1 cellular context compared by ENCODE assay signal in the genomic region with DNA sequence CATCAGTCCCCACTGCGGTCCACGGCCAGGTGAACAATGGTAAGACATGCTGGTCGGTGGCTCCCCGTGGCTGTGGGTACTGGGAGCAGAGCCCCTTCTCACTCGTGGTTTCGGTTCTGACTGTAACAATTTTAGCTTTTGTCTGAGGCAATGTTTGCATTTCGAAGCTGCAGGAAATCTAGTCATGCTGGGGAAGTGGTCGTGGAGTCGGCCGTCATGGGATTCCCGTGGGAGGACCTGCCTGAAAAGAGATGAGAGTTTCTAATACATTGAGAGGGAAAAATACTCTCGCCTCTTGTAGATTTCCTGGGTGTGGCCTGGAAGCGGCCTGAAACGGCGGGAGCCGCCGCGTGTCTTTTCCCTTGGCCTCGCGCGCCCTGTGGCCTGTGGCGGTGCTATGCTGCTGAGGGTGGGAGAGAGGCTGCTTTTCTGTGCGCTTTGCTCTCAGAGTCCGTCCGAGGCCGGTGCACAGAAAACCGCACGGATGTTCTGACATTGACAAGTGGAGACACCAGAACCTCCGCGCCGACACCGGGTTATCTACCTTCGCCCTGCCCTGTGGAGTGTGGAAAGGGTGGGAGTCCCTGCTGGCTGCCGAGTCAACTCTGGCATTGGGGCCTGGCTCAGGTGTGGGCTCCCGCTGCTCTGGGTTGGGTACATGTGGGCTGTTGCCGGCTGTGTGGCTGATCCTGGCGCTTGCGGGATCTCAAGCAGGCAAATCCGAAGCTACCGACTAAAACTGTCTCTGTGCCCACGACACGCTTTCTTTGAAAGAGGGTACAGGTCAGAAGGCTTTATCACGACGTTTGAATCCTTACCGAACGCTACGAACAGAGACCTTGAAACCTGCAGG.
TF ChIP-seq lines count a peak whose summit lies in the region.

No MANE protein-coding gene starts in this region.

TF ChIP-seq in H1, 55 proteins besides CTCF, POLR2A, EP300 and RAD21:
- TF ChIP-seq JUND (IDR thresholded peaks at IDR 0.05; ENCODE audit: low read length), result no peak
- TF ChIP-seq, protein P1, sequence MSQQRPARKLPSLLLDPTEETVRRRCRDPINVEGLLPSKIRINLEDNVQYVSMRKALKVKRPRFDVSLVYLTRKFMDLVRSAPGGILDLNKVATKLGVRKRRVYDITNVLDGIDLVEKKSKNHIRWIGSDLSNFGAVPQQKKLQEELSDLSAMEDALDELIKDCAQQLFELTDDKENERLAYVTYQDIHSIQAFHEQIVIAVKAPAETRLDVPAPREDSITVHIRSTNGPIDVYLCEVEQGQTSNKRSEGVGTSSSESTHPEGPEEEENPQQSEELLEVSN (IDR thresholded peaks at IDR 0.05), result 0 out of 2 replicates have a peak, but pooled peaks have one; percentile 39
- TF ChIP-seq POU5F1 (IDR thresholded peaks at IDR 0.05; ENCODE audit: low read depth, low read length), result no peak
- TF ChIP-seq, protein P2, sequence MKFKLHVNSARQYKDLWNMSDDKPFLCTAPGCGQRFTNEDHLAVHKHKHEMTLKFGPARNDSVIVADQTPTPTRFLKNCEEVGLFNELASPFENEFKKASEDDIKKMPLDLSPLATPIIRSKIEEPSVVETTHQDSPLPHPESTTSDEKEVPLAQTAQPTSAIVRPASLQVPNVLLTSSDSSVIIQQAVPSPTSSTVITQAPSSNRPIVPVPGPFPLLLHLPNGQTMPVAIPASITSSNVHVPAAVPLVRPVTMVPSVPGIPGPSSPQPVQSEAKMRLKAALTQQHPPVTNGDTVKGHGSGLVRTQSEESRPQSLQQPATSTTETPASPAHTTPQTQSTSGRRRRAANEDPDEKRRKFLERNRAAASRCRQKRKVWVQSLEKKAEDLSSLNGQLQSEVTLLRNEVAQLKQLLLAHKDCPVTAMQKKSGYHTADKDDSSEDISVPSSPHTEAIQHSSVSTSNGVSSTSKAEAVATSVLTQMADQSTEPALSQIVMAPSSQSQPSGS (IDR thresholded peaks at IDR 0.05; ENCODE audit: low read length), result no peak
- no peak for TF ChIP-seq FOSL1 (IDR thresholded peaks at IDR 0.05; ENCODE audit: insufficient read depth, low read depth, low read length)
- TF ChIP-seq BACH1 (IDR thresholded peaks at IDR 0.05; ENCODE audit: low read length), result no peak
- TF ChIP-seq SIX5 (IDR thresholded peaks at IDR 0.05; ENCODE audit: low read depth, low read length), result no peak
